In genomic region chrY:9774765-9775164, GRCh38 we compare ENCODE assay signal across 8 cellular contexts.
ATAC-seq and FAIRE-seq lines count a peak whose summit lies in the region.

No MANE protein-coding gene starts in this region.

- ATAC-seq in GM18498 (IDR thresholded peaks at IDR 0.05; ENCODE audit: unreplicated experiment) (peak; percentile 69), GM19025 (IDR thresholded peaks at IDR 0.05; ENCODE audit: low read depth, unreplicated experiment) (peak; percentile 84), GM19397 (IDR thresholded peaks at IDR 0.05; ENCODE audit: unreplicated experiment) (peak; percentile 56), HG02623 (IDR thresholded peaks at IDR 0.05; ENCODE audit: unreplicated experiment) (peak; percentile 61), HG02759 (IDR thresholded peaks at IDR 0.05; ENCODE audit: unreplicated experiment) (peak; percentile 52), HG02981 (IDR thresholded peaks at IDR 0.05; ENCODE audit: unreplicated experiment) (peak; percentile 67), HG03442 (IDR thresholded peaks at IDR 0.05; ENCODE audit: unreplicated experiment) (peak; percentile 73)

- FAIRE-seq in islet of Langerhans (lab: Jason Lieb, UNC) = peak; percentile 90

Comparison
In these comparisons a context has a peak if more than half of its experiments do, and no peak if none do; other contexts are left out.
1. Peak in every context shown above with its lines: ATAC-seq.